25 cellular contexts compared by ENCODE assay signal in genomic region chr16:85549766-85550421, GRCh38.
"Had no signal": no experiment of that assay in that cellular context is flagged by ENCODE, and none has a peak within 500 bp of the region (broad histone marks: within the 10 kb centered on the region; RNA-seq: fewer than 3 reads in every experiment).

No MANE protein-coding gene starts in this region.

- H2AFZ ChIP-seq: parathyroid adenoma had no signal

- H3K9ac ChIP-seq: parathyroid adenoma had no signal

- H3K4me3 ChIP-seq: esophagus squamous epithelium, right atrium auricular region, spleen, transverse colon had no signal

- DNase-seq: activated CD4-positive, alpha-beta memory T cell treated with anti-CD3 and anti-CD28 coated beads for 36 hours; activated CD4-positive, alpha-beta T cell treated with anti-CD3 and anti-CD28 coated beads for 4 hours; activated CD8-positive, alpha-beta memory T cell treated with anti-CD3 and anti-CD28 coated beads, Interleukin-2, amount 50 U/mL, for 4 hours; activated effector memory CD4-positive, alpha-beta T cell treated with anti-CD3 and anti-CD28 coated beads, Interleukin-2, amount 50 U/mL, for 16 hours; activated naive CD4-positive, alpha-beta T cell treated with anti-CD3 and anti-CD28 coated beads, Interleukin-2, amount 10 ng/mL, durations not matched to agents 7 days and 5 days; activated T-cell treated with anti-CD3 and anti-CD28 coated beads, Interleukin-2, amount 50 U/mL, for 1 hour; amniotic stem cell; brain microvascular endothelial cell; effector CD4-positive, alpha-beta T cell; esophagus squamous epithelium; foreskin melanocyte; islet precursor cell; left cardiac atrium; naive thymus-derived CD4-positive, alpha-beta T cell; spleen; stimulated activated CD4-positive, alpha-beta T cell treated with anti-CD3 and anti-CD28 coated beads, Interleukin-2, amount 100 ng/mL, for 48 hours; stimulated activated naive CD4-positive, alpha-beta T cell treated with Interleukin-2 at 50 U/mL for 16 hours; T-helper 9 cell; transverse colon had no signal

- FAIRE-seq: astrocyte, TTC549, urothelium cell line had no signal

- H3K36me3 ChIP-seq: brain microvascular endothelial cell, esophagus squamous epithelium, right atrium auricular region, spleen, transverse colon had no signal

- ATAC-seq: left cardiac atrium; naive thymus-derived CD4-positive, alpha-beta T cell had no signal

- H3K27ac ChIP-seq: brain microvascular endothelial cell, esophagus squamous epithelium, parathyroid adenoma, spleen, VCaP had no signal

- H3K9me3 ChIP-seq: esophagus squamous epithelium, right atrium auricular region, spleen, transverse colon had no signal

- H3K27me3 ChIP-seq: brain microvascular endothelial cell, right atrium auricular region, spleen, transverse colon had no signal
